ENCODE assay signal across 9 cellular contexts in genomic region chr1:203289281-203289981, GRCh38. TPM values are rescaled to one million over a fixed set of nuclear protein-coding genes. Genes with fewer than 3 reads are reported as not detected.
DNase-seq lines count a peak whose midpoint lies in the region; ATAC-seq and TF ChIP-seq lines count a peak whose summit lies in the region.
"Had no signal": no experiment of that assay in that cellular context is flagged by ENCODE, and none has a peak within 500 bp of the region (broad histone marks: within the 10 kb centered on the region; RNA-seq: fewer than 3 reads in every experiment).

No MANE protein-coding gene starts in this region.

- H3K9me3 Mint-ChIP-seq in activated CD8-positive, alpha-beta memory T cell treated with anti-CD3 and anti-CD28 coated beads, Interleukin-2, amount 10 ng/mL, durations not matched to agents 7 days and 5 days (ENCODE audit: low read depth), result no peaks in the 10 kb centered on the region

- H3K36me3 ChIP-seq in gastroesophageal sphincter (no peaks in the 10 kb centered on the region), skeletal muscle tissue (ENCODE audit: control insufficient read depth in 3 of 3, insufficient read depth in 3 of 3, low read length in 3 of 3) (no peaks in the 10 kb centered on the region)
- H3K36me3 ChIP-seq: SJSA1 had no signal

- TF ChIP-seq CTCF in GM12872 (IDR thresholded peaks at IDR 0.05; ENCODE audit: insufficient read depth, low read depth, low read length) (peak; percentile 18; the same call in 1 of the 3 replicates), gastroesophageal sphincter (IDR thresholded peaks at IDR 0.05) (no peak)

- peaks cover 70% of the 10 kb centered on the region for H3K4me1 Mint-ChIP-seq in activated CD8-positive, alpha-beta memory T cell treated with anti-CD3 and anti-CD28 coated beads, Interleukin-2, amount 10 ng/mL, durations not matched to agents 7 days and 5 days

- ATAC-seq in GM21737 (IDR thresholded peaks at IDR 0.05; ENCODE audit: unreplicated experiment) (peak; percentile 48), gastroesophageal sphincter (no peak)
- ATAC-seq in activated CD8-positive, alpha-beta memory T cell treated with anti-CD3 and anti-CD28 coated beads, Interleukin-2, amount 10 ng/mL, durations not matched to agents 7 days and 5 days, result peak; percentile 66

- DNase-seq in MV-4-11 (lab: John Stamatoyannopoulos, UW), result peak; percentile 96
- DNase-seq in activated CD8-positive, alpha-beta memory T cell treated with anti-CD3 and anti-CD28 coated beads, Interleukin-2, amount 10 ng/mL, durations not matched to agents 7 days and 5 days, result peak; percentile 97
- no peak for DNase-seq in NCI-H774 (lab: John Stamatoyannopoulos, UW)
- no peak for DNase-seq in middle frontal gyrus (ENCODE audit: extremely low spot score, low spot score)

- peak overlapping the region; percentile 75 for H3K4me3 Mint-ChIP-seq in activated CD8-positive, alpha-beta memory T cell treated with anti-CD3 and anti-CD28 coated beads, Interleukin-2, amount 10 ng/mL, durations not matched to agents 7 days and 5 days

- H3K4me1 ChIP-seq in gastroesophageal sphincter (peaks cover 0 to 62% (median 38%) of the 10 kb centered on the region in 3 donors), skeletal muscle tissue (ENCODE audit: control insufficient read depth in 3 of 3, insufficient read depth in 3 of 3, low read length in 3 of 3) (peaks cover 55 to 63% (median 62%) of the 10 kb centered on the region in 3 donors)

- 6 to 51% methylated on average over 2 to 12 of the region's 12 CpGs for WGBS in gastroesophageal sphincter (ENCODE audit: low coverage in 1 of 2), 2 donors

- H3K36me3 Mint-ChIP-seq in activated CD8-positive, alpha-beta memory T cell treated with anti-CD3 and anti-CD28 coated beads, Interleukin-2, amount 10 ng/mL, durations not matched to agents 7 days and 5 days, result no peaks in the 10 kb centered on the region

- H3K27me3 Mint-ChIP-seq in activated CD8-positive, alpha-beta memory T cell treated with anti-CD3 and anti-CD28 coated beads, Interleukin-2, amount 10 ng/mL, durations not matched to agents 7 days and 5 days, result no peaks in the 10 kb centered on the region

- CTCF ChIA-PET in activated CD8-positive, alpha-beta memory T cell treated with anti-CD3 and anti-CD28 coated beads, Interleukin-2, amount 10 ng/mL, durations not matched to agents 7 days and 5 days (lab: Charles Lee), result interaction anchor here (1.4 to 10.3 kb wide), 7 partner anchors 11 to 47 kb away, joined by 4 to 128 read pairs (median 25); partner anchors contain the start of gene BTG2

- peak overlapping the region; percentile 99 for H3K27ac Mint-ChIP-seq in activated CD8-positive, alpha-beta memory T cell treated with anti-CD3 and anti-CD28 coated beads, Interleukin-2, amount 10 ng/mL, durations not matched to agents 7 days and 5 days

- H3K27me3 ChIP-seq in gastroesophageal sphincter (no peaks in the 10 kb centered on the region), skeletal muscle tissue (ENCODE audit: control insufficient read depth in 3 of 3, insufficient read depth in 3 of 3, low read length in 3 of 3) (no peaks in the 10 kb centered on the region)

- H3K27ac ChIP-seq in gastroesophageal sphincter, result peak overlapping the region; percentile 83 to 95 (median 92)
- peak overlapping the region; percentile 94 for H3K27ac ChIP-seq in skeletal muscle tissue (ENCODE audit: low read depth, low read length)
- H3K27ac ChIP-seq: SJSA1 had no signal

- H3K4me3 ChIP-seq in gastroesophageal sphincter (peak overlapping the region in 1 of 2 donors; percentile 36), skeletal muscle tissue (ENCODE audit: low read length in 3 of 3) (peak overlapping the region; percentile 35 to 54 (median 44))
- H3K4me3 ChIP-seq: SJSA1 had no signal

- no peak for TF ChIP-seq POLR2A in gastroesophageal sphincter (IDR thresholded peaks at IDR 0.05)

- H3K9me3 ChIP-seq in gastroesophageal sphincter (no peaks in the 10 kb centered on the region), skeletal muscle tissue (ENCODE audit: control insufficient read depth in 3 of 3, low read length in 3 of 3) (no peaks in the 10 kb centered on the region)
- H3K9me3 ChIP-seq: SJSA1 had no signal

- peak overlapping the region; percentile 82 to 89 (median 86) for H3K9ac ChIP-seq in skeletal muscle tissue (ENCODE audit: low read depth in 1 of 3, low read length in 3 of 3)

- no peak for TF ChIP-seq EP300 in gastroesophageal sphincter (IDR thresholded peaks at IDR 0.05)

RNA-seq across cellular contexts. Expression of gene BTG2, which starts 15.9 kb away (rescaled TPM):
- 100 to 1,000 TPM in 1 of 2 experiments, 10 to 100 TPM in 1; 72.2 to 142 TPM for total RNA-seq in activated CD8-positive, alpha-beta memory T cell treated with anti-CD3 and anti-CD28 coated beads, Interleukin-2, amount 10 ng/mL, durations not matched to agents 7 days and 5 days
- 100 to 1,000 TPM in 3 of 4 donors, 10 to 100 TPM in 1; 74.5 to 169 (median 116) TPM for total RNA-seq in gastroesophageal sphincter
- total RNA-seq in skeletal muscle tissue, result 32.4 TPM

RNA-seq across cellular contexts. Expression of gene CHIT1, which starts 60.0 kb away (rescaled TPM):
- under 1 TPM; 0.41 to 0.94 TPM for total RNA-seq in activated CD8-positive, alpha-beta memory T cell treated with anti-CD3 and anti-CD28 coated beads, Interleukin-2, amount 10 ng/mL, durations not matched to agents 7 days and 5 days
- total RNA-seq in gastroesophageal sphincter (under 1 TPM in 2 of 4 donors, not detected in 2; 0.13 to 0.16 TPM), skeletal muscle tissue (under 0.01 TPM)
- total RNA-seq: SJSA1 had no signal

Comparison
In these comparisons a context has a peak if more than half of its experiments do, and no peak if none do; other contexts are left out.
1. DNase-seq: peak in MV-4-11 (single experiment) and activated CD8-positive, alpha-beta memory T cell treated with anti-CD3 and anti-CD28 coated beads, Interleukin-2, amount 10 ng/mL, durations not matched to agents 7 days and 5 days (single experiment); none in NCI-H774 (single experiment) and middle frontal gyrus (single experiment).